Comparison of ENCODE assay signal across 8 cellular contexts in genomic region chr1:158121604-158122254, GRCh38. TPM values are rescaled to one million over a fixed set of nuclear protein-coding genes. Genes with fewer than 3 reads are reported as not detected.
DNase-seq lines count a peak whose midpoint lies in the region; ATAC-seq and TF ChIP-seq lines count a peak whose summit lies in the region.
"Had no signal": no experiment of that assay in that cellular context is flagged by ENCODE, and none has a peak within 500 bp of the region (broad histone marks: within the 10 kb centered on the region; RNA-seq: fewer than 3 reads in every experiment).

No MANE protein-coding gene starts in this region.

- H3K4me3 ChIP-seq in DND-41 (ENCODE audit: low read depth in 1 of 2, low read length in 2 of 2) (no peak overlapping the region), HFF-Myc (replicated peaks; ENCODE audit: low read depth, low read length) (no peak overlapping the region), RWPE2 (ENCODE audit: severe bottlenecking) (no peak overlapping the region), epithelial cell of proximal tubule (ENCODE audit: low read depth, low read length) (no peak overlapping the region)

- no peaks in the 10 kb centered on the region for H3K79me2 ChIP-seq in DND-41 (ENCODE audit: insufficient read depth, low read length)

- peaks cover 14% of the 10 kb centered on the region for H3K4me1 ChIP-seq in DND-41 (ENCODE audit: insufficient read depth, low read length)
- peaks cover 13% of the 10 kb centered on the region for H3K4me1 ChIP-seq in RWPE2 (ENCODE audit: insufficient read depth, poor library complexity, severe bottlenecking)

- H3K27me3 ChIP-seq in DND-41 (ENCODE audit: insufficient read depth, low read length, poor library complexity) (peaks cover 6% of the 10 kb centered on the region), RWPE2 (ENCODE audit: insufficient read depth, poor library complexity, severe bottlenecking) (no peaks in the 10 kb centered on the region)

- H3K9me3 ChIP-seq in DND-41 (ENCODE audit: insufficient read depth, low read length, severe bottlenecking) (no peaks in the 10 kb centered on the region), RWPE2 (ENCODE audit: severe bottlenecking) (no peaks in the 10 kb centered on the region)

- ATAC-seq in DND-41 (ENCODE audit: insufficient read depth, low read depth) = no peak
- peak; percentile 51; the same call in 2 of the 3 replicates for ATAC-seq in RWPE2 (ENCODE audit: low read depth)
- ATAC-seq in omental fat pad (ENCODE audit: low FRiP score) = no peak
- ATAC-seq: naive thymus-derived CD4-positive, alpha-beta T cell had no signal

- H4K20me1 ChIP-seq in DND-41 (ENCODE audit: insufficient read depth, low read length) = no peaks in the 10 kb centered on the region

- no peak overlapping the region for H3K9ac ChIP-seq in DND-41 (ENCODE audit: low read depth, low read length)

- TF ChIP-seq CTCF in DND-41 (IDR thresholded peaks at IDR 0.05; ENCODE audit: borderline replicate concordance, extremely low read depth, low read length, poor library complexity, severe bottlenecking) (peak; percentile 73), HFF-Myc (IDR thresholded peaks at IDR 0.05; ENCODE audit: low read depth, low read length, missing control alignments) (peak; percentile 71), RWPE2 (IDR thresholded peaks at IDR 0.05; ENCODE audit: poor library complexity, severe bottlenecking) (peak; percentile 88), epithelial cell of proximal tubule (conservative IDR thresholded peaks at IDR 0.05; ENCODE audit: low read depth, low read length) (peak; percentile 92), omental fat pad (IDR thresholded peaks at IDR 0.05) (no peak)

- peak; percentile 48 for DNase-seq in DND-41
- no peak for DNase-seq in HFF-Myc (ENCODE audit: extremely low read depth, low read depth)
- no peak for DNase-seq in RWPE2 (ENCODE audit: low spot score)
- DNase-seq in epithelial cell of proximal tubule (ENCODE audit: low read depth) = no peak
- DNase-seq in retina = peak; percentile 60
- DNase-seq in omental fat pad (ENCODE audit: low spot score) = no peak
- DNase-seq in Ammon's horn (ENCODE audit: low spot score) = no peak

- H3K27ac ChIP-seq in DND-41 (ENCODE audit: low read length) (no peak overlapping the region), RWPE2 (ENCODE audit: poor library complexity, severe bottlenecking) (no peak overlapping the region)

- H3K4me2 ChIP-seq in DND-41 (ENCODE audit: insufficient read depth, low read length) = no peak overlapping the region

- H3K36me3 ChIP-seq in DND-41 (ENCODE audit: insufficient read depth, low read length) (no peaks in the 10 kb centered on the region), RWPE2 (ENCODE audit: low read depth) (no peaks in the 10 kb centered on the region)

- H2AFZ ChIP-seq in DND-41 (ENCODE audit: low read depth, low read length) = no peak overlapping the region

RNA-seq across cellular contexts. Expression of gene CD1D, which starts 59.0 kb away (rescaled TPM):
- 0.72 and 3.0 TPM in 2 replicates for total RNA-seq in epithelial cell of proximal tubule
- total RNA-seq in omental fat pad = 1 to 10 TPM in 3 of 4 donors, under 1 TPM in 1; 0.84 to 3.7 (median 3.1) TPM

Comparison
In these comparisons a context has a peak if more than half of its experiments do, and no peak if none do; other contexts are left out.
1. DNase-seq: peak in DND-41 (single experiment) and retina (single experiment); none in HFF-Myc (single experiment), RWPE2 (single experiment), epithelial cell of proximal tubule (single experiment), omental fat pad (single experiment) and Ammon's horn (single experiment).
2. CTCF ChIP-seq: peak in DND-41 (single experiment), HFF-Myc (single experiment), RWPE2 (single experiment) and epithelial cell of proximal tubule (single experiment); none in omental fat pad (0 of 3).